ENCODE assay signal across 1 cellular context in genomic region chr10:119688033-119688508, GRCh38.
TF ChIP-seq lines count a peak whose summit lies in the region.

No MANE protein-coding gene starts in this region.

TF ChIP-seq in K562, 482 proteins besides CTCF, POLR2A, EP300 and RAD21 (continued from another document and continues in another):
- TF ChIP-seq ETS2 (tag; IDR thresholded peaks at IDR 0.05; ENCODE audit: borderline replicate concordance, poor library complexity, severe bottlenecking) (no peak), HDAC1 (IDR thresholded peaks at IDR 0.05) (no peak), HMG20A (CRISPR knock-in tag; conservative IDR thresholded peaks at IDR 0.05) (no peak), NBN (IDR thresholded peaks at IDR 0.05; ENCODE audit: low read depth) (no peak), NR2F6 (CRISPR knock-in tag; IDR thresholded peaks at IDR 0.05) (no peak), CCAR2 (IDR thresholded peaks at IDR 0.05; ENCODE audit: low read depth, low read length) (no peak), NR1H2 (CRISPR knock-in tag; IDR thresholded peaks at IDR 0.05) (no peak), ZNF785 (CRISPR knock-in tag; IDR thresholded peaks at IDR 0.05) (no peak), NCOA6 (IDR thresholded peaks at IDR 0.05) (no peak), ZKSCAN3 (CRISPR knock-in tag; IDR thresholded peaks at IDR 0.05) (no peak), ZNF175 (CRISPR knock-in tag; IDR thresholded peaks at IDR 0.05; ENCODE audit: low read depth) (peak; percentile 88), PRMT5 (CRISPR knock-in tag; IDR thresholded peaks at IDR 0.05) (no peak), FUS (optimal IDR thresholded peaks at IDR 0.05; ENCODE audit: low read depth, low read length) (no peak), FOXA1 (IDR thresholded peaks at IDR 0.05; ENCODE audit: borderline replicate concordance) (no peak), ZNF280B (CRISPR knock-in tag; IDR thresholded peaks at IDR 0.05) (0 out of 2 replicates have a peak, but pooled peaks have one; percentile 11), NUFIP1 (IDR thresholded peaks at IDR 0.05; ENCODE audit: partially characterized antibody) (no peak), ZNF780A (CRISPR knock-in tag; IDR thresholded peaks at IDR 0.05) (no peak), ZSCAN32 (CRISPR knock-in tag; IDR thresholded peaks at IDR 0.05) (peak; percentile 61; the same call in 1 of the 2 replicates), NR3C1 (CRISPR knock-in tag; IDR thresholded peaks at IDR 0.05) (no peak), SP1 (CRISPR knock-in tag; IDR thresholded peaks at IDR 0.05) (no peak), NFE2 (IDR thresholded peaks at IDR 0.05; ENCODE audit: low read depth) (no peak), ATF3 (IDR thresholded peaks at IDR 0.05) (no peak), ATF3 (CRISPR knock-in tag; conservative IDR thresholded peaks at IDR 0.05) (no peak), RB1 (IDR thresholded peaks at IDR 0.05; ENCODE audit: low read depth) (no peak), MCM2 (IDR thresholded peaks at IDR 0.05; ENCODE audit: low read depth) (no peak), MGA (IDR thresholded peaks at IDR 0.05) (no peak), CHAMP1 (IDR thresholded peaks at IDR 0.05) (no peak), SMAD4 (CRISPR knock-in tag; conservative IDR thresholded peaks at IDR 0.05) (peak; percentile 86), ZNF695 (CRISPR knock-in tag; IDR thresholded peaks at IDR 0.05) (no peak), TAF15 (IDR thresholded peaks at IDR 0.05; ENCODE audit: low read depth, low read length) (no peak), DDX20 (tag; IDR thresholded peaks at IDR 0.05; ENCODE audit: low read depth) (peak; percentile 90), SRSF9 (IDR thresholded peaks at IDR 0.05; ENCODE audit: borderline replicate concordance, low read depth, low read length) (no peak), FOXK1 (CRISPR knock-in tag; IDR thresholded peaks at IDR 0.05; ENCODE audit: borderline replicate concordance) (no peak), ZNF830 (CRISPR knock-in tag; IDR thresholded peaks at IDR 0.05) (no peak), HNRNPH1 (optimal IDR thresholded peaks at IDR 0.05; ENCODE audit: low read depth, low read length) (no peak)
- TF ChIP-seq, protein P1, sequence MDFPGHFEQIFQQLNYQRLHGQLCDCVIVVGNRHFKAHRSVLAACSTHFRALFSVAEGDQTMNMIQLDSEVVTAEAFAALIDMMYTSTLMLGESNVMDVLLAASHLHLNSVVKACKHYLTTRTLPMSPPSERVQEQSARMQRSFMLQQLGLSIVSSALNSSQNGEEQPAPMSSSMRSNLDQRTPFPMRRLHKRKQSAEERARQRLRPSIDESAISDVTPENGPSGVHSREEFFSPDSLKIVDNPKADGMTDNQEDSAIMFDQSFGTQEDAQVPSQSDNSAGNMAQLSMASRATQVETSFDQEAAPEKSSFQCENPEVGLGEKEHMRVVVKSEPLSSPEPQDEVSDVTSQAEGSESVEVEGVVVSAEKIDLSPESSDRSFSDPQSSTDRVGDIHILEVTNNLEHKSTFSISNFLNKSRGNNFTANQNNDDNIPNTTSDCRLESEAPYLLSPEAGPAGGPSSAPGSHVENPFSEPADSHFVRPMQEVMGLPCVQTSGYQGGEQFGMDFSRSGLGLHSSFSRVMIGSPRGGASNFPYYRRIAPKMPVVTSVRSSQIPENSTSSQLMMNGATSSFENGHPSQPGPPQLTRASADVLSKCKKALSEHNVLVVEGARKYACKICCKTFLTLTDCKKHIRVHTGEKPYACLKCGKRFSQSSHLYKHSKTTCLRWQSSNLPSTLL (IDR thresholded peaks at IDR 0.05): no peak
- TF ChIP-seq, protein P2, sequence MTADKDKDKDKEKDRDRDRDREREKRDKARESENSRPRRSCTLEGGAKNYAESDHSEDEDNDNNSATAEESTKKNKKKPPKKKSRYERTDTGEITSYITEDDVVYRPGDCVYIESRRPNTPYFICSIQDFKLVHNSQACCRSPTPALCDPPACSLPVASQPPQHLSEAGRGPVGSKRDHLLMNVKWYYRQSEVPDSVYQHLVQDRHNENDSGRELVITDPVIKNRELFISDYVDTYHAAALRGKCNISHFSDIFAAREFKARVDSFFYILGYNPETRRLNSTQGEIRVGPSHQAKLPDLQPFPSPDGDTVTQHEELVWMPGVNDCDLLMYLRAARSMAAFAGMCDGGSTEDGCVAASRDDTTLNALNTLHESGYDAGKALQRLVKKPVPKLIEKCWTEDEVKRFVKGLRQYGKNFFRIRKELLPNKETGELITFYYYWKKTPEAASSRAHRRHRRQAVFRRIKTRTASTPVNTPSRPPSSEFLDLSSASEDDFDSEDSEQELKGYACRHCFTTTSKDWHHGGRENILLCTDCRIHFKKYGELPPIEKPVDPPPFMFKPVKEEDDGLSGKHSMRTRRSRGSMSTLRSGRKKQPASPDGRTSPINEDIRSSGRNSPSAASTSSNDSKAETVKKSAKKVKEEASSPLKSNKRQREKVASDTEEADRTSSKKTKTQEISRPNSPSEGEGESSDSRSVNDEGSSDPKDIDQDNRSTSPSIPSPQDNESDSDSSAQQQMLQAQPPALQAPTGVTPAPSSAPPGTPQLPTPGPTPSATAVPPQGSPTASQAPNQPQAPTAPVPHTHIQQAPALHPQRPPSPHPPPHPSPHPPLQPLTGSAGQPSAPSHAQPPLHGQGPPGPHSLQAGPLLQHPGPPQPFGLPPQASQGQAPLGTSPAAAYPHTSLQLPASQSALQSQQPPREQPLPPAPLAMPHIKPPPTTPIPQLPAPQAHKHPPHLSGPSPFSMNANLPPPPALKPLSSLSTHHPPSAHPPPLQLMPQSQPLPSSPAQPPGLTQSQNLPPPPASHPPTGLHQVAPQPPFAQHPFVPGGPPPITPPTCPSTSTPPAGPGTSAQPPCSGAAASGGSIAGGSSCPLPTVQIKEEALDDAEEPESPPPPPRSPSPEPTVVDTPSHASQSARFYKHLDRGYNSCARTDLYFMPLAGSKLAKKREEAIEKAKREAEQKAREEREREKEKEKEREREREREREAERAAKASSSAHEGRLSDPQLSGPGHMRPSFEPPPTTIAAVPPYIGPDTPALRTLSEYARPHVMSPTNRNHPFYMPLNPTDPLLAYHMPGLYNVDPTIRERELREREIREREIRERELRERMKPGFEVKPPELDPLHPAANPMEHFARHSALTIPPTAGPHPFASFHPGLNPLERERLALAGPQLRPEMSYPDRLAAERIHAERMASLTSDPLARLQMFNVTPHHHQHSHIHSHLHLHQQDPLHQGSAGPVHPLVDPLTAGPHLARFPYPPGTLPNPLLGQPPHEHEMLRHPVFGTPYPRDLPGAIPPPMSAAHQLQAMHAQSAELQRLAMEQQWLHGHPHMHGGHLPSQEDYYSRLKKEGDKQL (CRISPR knock-in tag; IDR thresholded peaks at IDR 0.05; ENCODE audit: borderline replicate concordance): no peak
